ENCODE assay signal across 2 cellular contexts in the genomic region with DNA sequence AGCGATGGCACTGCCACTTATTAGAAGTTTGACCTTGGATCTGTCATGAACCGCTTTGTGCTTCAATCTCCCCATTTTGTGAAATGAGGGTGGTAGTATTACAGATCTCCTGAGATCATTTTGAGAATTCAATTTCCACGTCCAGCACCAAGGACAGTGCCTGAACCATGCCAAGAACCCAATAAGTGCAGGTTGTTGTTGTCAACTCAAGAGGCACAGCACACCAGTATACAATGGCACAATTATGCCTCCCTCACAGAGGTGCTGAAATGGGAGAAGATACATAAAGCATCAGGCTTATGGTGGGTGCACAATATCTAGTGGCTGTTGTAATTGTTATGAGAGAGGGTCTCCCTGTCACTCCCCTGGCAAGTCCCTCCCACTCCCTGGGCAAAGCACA.
TF ChIP-seq lines count a peak whose summit lies in the region.

No MANE protein-coding gene starts in this region.

TF ChIP-seq in HCT116, 20 proteins besides CTCF, POLR2A, EP300 and RAD21 (continued from another document):
- TF ChIP-seq, protein P1, sequence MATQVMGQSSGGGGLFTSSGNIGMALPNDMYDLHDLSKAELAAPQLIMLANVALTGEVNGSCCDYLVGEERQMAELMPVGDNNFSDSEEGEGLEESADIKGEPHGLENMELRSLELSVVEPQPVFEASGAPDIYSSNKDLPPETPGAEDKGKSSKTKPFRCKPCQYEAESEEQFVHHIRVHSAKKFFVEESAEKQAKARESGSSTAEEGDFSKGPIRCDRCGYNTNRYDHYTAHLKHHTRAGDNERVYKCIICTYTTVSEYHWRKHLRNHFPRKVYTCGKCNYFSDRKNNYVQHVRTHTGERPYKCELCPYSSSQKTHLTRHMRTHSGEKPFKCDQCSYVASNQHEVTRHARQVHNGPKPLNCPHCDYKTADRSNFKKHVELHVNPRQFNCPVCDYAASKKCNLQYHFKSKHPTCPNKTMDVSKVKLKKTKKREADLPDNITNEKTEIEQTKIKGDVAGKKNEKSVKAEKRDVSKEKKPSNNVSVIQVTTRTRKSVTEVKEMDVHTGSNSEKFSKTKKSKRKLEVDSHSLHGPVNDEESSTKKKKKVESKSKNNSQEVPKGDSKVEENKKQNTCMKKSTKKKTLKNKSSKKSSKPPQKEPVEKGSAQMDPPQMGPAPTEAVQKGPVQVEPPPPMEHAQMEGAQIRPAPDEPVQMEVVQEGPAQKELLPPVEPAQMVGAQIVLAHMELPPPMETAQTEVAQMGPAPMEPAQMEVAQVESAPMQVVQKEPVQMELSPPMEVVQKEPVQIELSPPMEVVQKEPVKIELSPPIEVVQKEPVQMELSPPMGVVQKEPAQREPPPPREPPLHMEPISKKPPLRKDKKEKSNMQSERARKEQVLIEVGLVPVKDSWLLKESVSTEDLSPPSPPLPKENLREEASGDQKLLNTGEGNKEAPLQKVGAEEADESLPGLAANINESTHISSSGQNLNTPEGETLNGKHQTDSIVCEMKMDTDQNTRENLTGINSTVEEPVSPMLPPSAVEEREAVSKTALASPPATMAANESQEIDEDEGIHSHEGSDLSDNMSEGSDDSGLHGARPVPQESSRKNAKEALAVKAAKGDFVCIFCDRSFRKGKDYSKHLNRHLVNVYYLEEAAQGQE (IDR thresholded peaks at IDR 0.05; ENCODE audit: low read depth), result peak; percentile 74
- TF ChIP-seq EZH2phosphoT487 (IDR thresholded peaks at IDR 0.05; ENCODE audit: borderline replicate concordance), result no peak
- no peak for TF ChIP-seq EGR1 (IDR thresholded peaks at IDR 0.05; ENCODE audit: low read depth)

TF ChIP-seq in liver, 16 proteins besides CTCF, POLR2A, EP300 and RAD21 (continued from another document):
- TF ChIP-seq, protein P1 (IDR thresholded peaks at IDR 0.05), result peak; percentile 78
